In genomic region chr1:114755006-114755936, GRCh38 we compare ENCODE assay signal across 9 cellular contexts. TPM values are rescaled to one million over a fixed set of nuclear protein-coding genes. Genes with fewer than 3 reads are reported as not detected.
DNase-seq lines count a peak whose midpoint lies in the region; ATAC-seq, FAIRE-seq and TF ChIP-seq lines count a peak whose summit lies in the region.
"Had no signal": no experiment of that assay in that cellular context is flagged by ENCODE, and none has a peak within 500 bp of the region (broad histone marks: within the 10 kb centered on the region; RNA-seq: fewer than 3 reads in every experiment).

No MANE protein-coding gene starts in this region.

- peak overlapping the region; percentile 97 for H3K4me3 ChIP-seq in left ventricle myocardium inferior
- peak overlapping the region; percentile 79 to 99 (median 94) for H3K4me3 ChIP-seq in keratinocyte (ENCODE audit: control insufficient read depth in 2 of 3, extremely low read depth in 1 of 3, insufficient read depth in 2 of 3, low read depth in 1 of 3, low read length in 3 of 3)
- peak overlapping the region; percentile 97 for H3K4me3 ChIP-seq in upper lobe of right lung

- H3K36me3 Mint-ChIP-seq in activated CD4-positive, alpha-beta memory T cell treated with anti-CD3 and anti-CD28 coated beads for 36 hours: peaks cover 17% of the 10 kb centered on the region

- H3K27ac Mint-ChIP-seq in activated CD4-positive, alpha-beta memory T cell treated with anti-CD3 and anti-CD28 coated beads for 36 hours: peak overlapping the region; percentile 100

- peaks cover 82% of the 10 kb centered on the region for H3K4me1 ChIP-seq in left ventricle myocardium inferior
- H3K4me1 ChIP-seq in keratinocyte (ENCODE audit: control insufficient read depth, extremely low read depth, insufficient read depth, low read length): peaks cover 30% of the 10 kb centered on the region
- peaks cover 66% of the 10 kb centered on the region for H3K4me1 ChIP-seq in upper lobe of right lung

- no peak for TF ChIP-seq CTCF in left ventricle myocardium inferior (IDR thresholded peaks at IDR 0.05; ENCODE audit: borderline replicate concordance)
- TF ChIP-seq CTCF in keratinocyte (optimal IDR thresholded peaks at IDR 0.05 in 1 of 3, IDR thresholded peaks at IDR 0.05 in 1 of 3, conservative IDR thresholded peaks at IDR 0.05 in 1 of 3; ENCODE audit: extremely low read depth in 1 of 3, insufficient read depth in 2 of 3, low read length in 3 of 3): no peak
- TF ChIP-seq CTCF in upper lobe of right lung (IDR thresholded peaks at IDR 0.05): no peak

- CTCF ChIA-PET in activated CD4-positive, alpha-beta memory T cell treated with anti-CD3 and anti-CD28 coated beads for 36 hours (lab: Charles Lee): interaction anchor here (1.1 to 1.5 kb wide), 2 partner anchors 8 to 10 kb away, joined by 3 to 7 read pairs; no protein-coding TSS in a partner anchor

- H3K9ac ChIP-seq in keratinocyte (ENCODE audit: control insufficient read depth, extremely low read depth, insufficient read depth, low read length): peak overlapping the region; percentile 100

- H3K9me3 Mint-ChIP-seq in activated CD4-positive, alpha-beta memory T cell treated with anti-CD3 and anti-CD28 coated beads for 36 hours: no peaks in the 10 kb centered on the region

- DNase-seq in left ventricle myocardium inferior (no peak), Right ventricle myocardium inferior (ENCODE audit: missing footprints) (no peak), keratinocyte (ENCODE audit: low read depth, low spot score) (no peak), upper lobe of right lung (no peak), superior temporal gyrus (ENCODE audit: extremely low spot score) (no peak)
- no peak for DNase-seq in activated CD4-positive, alpha-beta memory T cell treated with anti-CD3 and anti-CD28 coated beads for 36 hours

- H3K4me3 Mint-ChIP-seq in activated CD4-positive, alpha-beta memory T cell treated with anti-CD3 and anti-CD28 coated beads for 36 hours: peak overlapping the region; percentile 98

- POLR2A ChIA-PET in activated CD4-positive, alpha-beta memory T cell treated with anti-CD3 and anti-CD28 coated beads for 36 hours (lab: Charles Lee): interaction anchor here (0.6 to 3.4 kb wide), 4 partner anchors 11 to 244 kb away, joined by 3 to 12 read pairs (median 4); partner anchors contain the start of gene NRAS

- no peaks in the 10 kb centered on the region for H3K27me3 Mint-ChIP-seq in activated CD4-positive, alpha-beta memory T cell treated with anti-CD3 and anti-CD28 coated beads for 36 hours

- peaks cover 74% of the 10 kb centered on the region for H3K79me2 ChIP-seq in keratinocyte (ENCODE audit: control insufficient read depth, insufficient read depth, low read length)

- peaks cover 4% of the 10 kb centered on the region for H3K9me1 ChIP-seq in keratinocyte (ENCODE audit: control insufficient read depth, extremely low read depth, insufficient read depth, low read length)

- peak overlapping the region; percentile 99 for H3K27ac ChIP-seq in left ventricle myocardium inferior (replicated peaks)
- H3K27ac ChIP-seq in keratinocyte (ENCODE audit: control insufficient read depth, insufficient read depth, low read length): peak overlapping the region; percentile 99
- H3K27ac ChIP-seq in upper lobe of right lung: no peak overlapping the region

- peak overlapping the region; percentile 92 for H3K4me2 ChIP-seq in keratinocyte (ENCODE audit: control insufficient read depth, extremely low read depth, insufficient read depth, low read depth, low read length)

- H3K27me3 ChIP-seq in left ventricle myocardium inferior (ENCODE audit: low read depth): no peaks in the 10 kb centered on the region
- no peaks in the 10 kb centered on the region for H3K27me3 ChIP-seq in keratinocyte (ENCODE audit: control insufficient read depth, extremely low read depth, insufficient read depth, low read length)
- H3K27me3 ChIP-seq in upper lobe of right lung: no peaks in the 10 kb centered on the region

- ATAC-seq in Right ventricle myocardium inferior: no peak
- ATAC-seq in upper lobe of right lung: no peak
- no peak for ATAC-seq in GM19467 (IDR thresholded peaks at IDR 0.05; ENCODE audit: unreplicated experiment)
- no peak for ATAC-seq in HG02610 (IDR thresholded peaks at IDR 0.05; ENCODE audit: unreplicated experiment)

- peaks cover 52% of the 10 kb centered on the region for H4K20me1 ChIP-seq in keratinocyte (ENCODE audit: control insufficient read depth, extremely low read depth, insufficient read depth, low read length)

- no peak overlapping the region for H2AFZ ChIP-seq in keratinocyte (ENCODE audit: control insufficient read depth, low read length)

- peaks cover 71% of the 10 kb centered on the region for H3K4me1 Mint-ChIP-seq in activated CD4-positive, alpha-beta memory T cell treated with anti-CD3 and anti-CD28 coated beads for 36 hours (ENCODE audit: low read depth)

- dilution Hi-C loops in keratinocyte (cut with MboI; ENCODE audit: extremely low pct_ligation_motif_present, low sequenced_read_pairs): no loop called here

- H3K9me3 ChIP-seq in left ventricle myocardium inferior (replicated peaks): no peaks in the 10 kb centered on the region
- H3K9me3 ChIP-seq in keratinocyte (ENCODE audit: control insufficient read depth, low read depth, low read length): no peaks in the 10 kb centered on the region
- no peaks in the 10 kb centered on the region for H3K9me3 ChIP-seq in upper lobe of right lung

- intact Hi-C loops in left ventricle myocardium inferior (cut with micrococcal nuclease): loop anchor here (5.0 kb wide), 1 partner anchor 38 kb away; the partner anchor contains the start of gene NRAS
- intact Hi-C loops in Right ventricle myocardium inferior (cut with DNase I): loop anchor here (5.0 kb wide), 1 partner anchor 38 kb away; the partner anchor contains the start of gene NRAS
- intact Hi-C loops in activated CD4-positive, alpha-beta memory T cell treated with anti-CD3 and anti-CD28 coated beads for 36 hours (cut with micrococcal nuclease): loop anchor here (5.0 to 10.0 kb wide), 5 partner anchors 413 to 1798 kb away; partner anchors contain the start of genes MAGI3, PTPN22 and SLC16A1
- intact Hi-C loops in upper lobe of right lung (cut with DNase I): no loop called here

- H3K36me3 ChIP-seq in left ventricle myocardium inferior: no peaks in the 10 kb centered on the region
- peaks cover 0 to 12% of the 10 kb centered on the region in 2 experiments for H3K36me3 ChIP-seq in keratinocyte (ENCODE audit: control insufficient read depth in 2 of 2, extremely low read depth in 1 of 2, insufficient read depth in 2 of 2, low read length in 2 of 2)
- H3K36me3 ChIP-seq in upper lobe of right lung: peaks cover 1% of the 10 kb centered on the region

- no peak for FAIRE-seq in keratinocyte (lab: Jason Lieb, UNC)

RNA-seq across cellular contexts. Expression of gene CSDE1, which starts 2.5 kb away (rescaled TPM):
- total RNA-seq in left ventricle myocardium inferior (910 TPM), Right ventricle myocardium inferior (873 TPM), upper lobe of right lung (551 TPM)
- total RNA-seq in activated CD4-positive, alpha-beta memory T cell treated with anti-CD3 and anti-CD28 coated beads for 36 hours: 100 to 1,000 TPM; 452 to 464 TPM
- 190 to 268 TPM (median 249 TPM) in 3 replicates for polyA plus RNA-seq in keratinocyte
- 315 TPM for polyA plus RNA-seq in keratinocyte (2011; ENCODE audit: low read depth)
- polyA plus RNA-seq in keratinocyte (2011; cell fraction: cytosol; rRNA removed): 212 and 299 TPM in 2 replicates
- polyA plus RNA-seq in keratinocyte (2011; cell fraction: nucleus; rRNA removed): 156 and 198 TPM in 2 replicates
- polyA plus RNA-seq in keratinocyte (2012; ENCODE audit: low replicate concordance): 260 and 325 TPM in 2 replicates
- polyA minus RNA-seq in keratinocyte: 123 to 484 TPM (median 383 TPM) in 3 replicates
- polyA minus RNA-seq in keratinocyte (2011; cell fraction: cytosol; rRNA and poly(A)+ RNA removed): 439 TPM
- polyA minus RNA-seq in keratinocyte (2011; cell fraction: nucleus; rRNA and poly(A)+ RNA removed): 105 and 185 TPM in 2 replicates

RNA-seq across cellular contexts. Expression of gene SIKE1, which starts 25.2 kb away (rescaled TPM):
- total RNA-seq in left ventricle myocardium inferior (26.0 TPM), Right ventricle myocardium inferior (34.2 TPM), upper lobe of right lung (31.2 TPM)
- 10 to 100 TPM; 60.4 to 66.7 TPM for total RNA-seq in activated CD4-positive, alpha-beta memory T cell treated with anti-CD3 and anti-CD28 coated beads for 36 hours
- 28.8 to 40.3 TPM (median 32.8 TPM) in 3 replicates for polyA plus RNA-seq in keratinocyte
- 24.4 TPM for polyA plus RNA-seq in keratinocyte (2011; ENCODE audit: low read depth)
- polyA plus RNA-seq in keratinocyte (2011; cell fraction: cytosol; rRNA removed): 29.1 and 38.3 TPM in 2 replicates
- polyA plus RNA-seq in keratinocyte (2011; cell fraction: nucleus; rRNA removed): 18.9 and 24.8 TPM in 2 replicates
- 38.5 and 45.9 TPM in 2 replicates for polyA plus RNA-seq in keratinocyte (2012; ENCODE audit: low replicate concordance)
- polyA minus RNA-seq in keratinocyte: 7.2 to 46.4 TPM (median 26.6 TPM) in 3 replicates
- polyA minus RNA-seq in keratinocyte (2011; cell fraction: cytosol; rRNA and poly(A)+ RNA removed): 52.2 TPM
- polyA minus RNA-seq in keratinocyte (2011; cell fraction: nucleus; rRNA and poly(A)+ RNA removed): 20.3 and 20.6 TPM in 2 replicates

RNA-seq across cellular contexts. Expression of gene NRAS, which starts 38.7 kb away (rescaled TPM):
- total RNA-seq in left ventricle myocardium inferior: 7.6 TPM
- 7.2 TPM for total RNA-seq in Right ventricle myocardium inferior
- 10 to 100 TPM; 51.7 to 52.1 TPM for total RNA-seq in activated CD4-positive, alpha-beta memory T cell treated with anti-CD3 and anti-CD28 coated beads for 36 hours
- polyA plus RNA-seq in keratinocyte: 24.5 to 49.5 TPM (median 42.1 TPM) in 3 replicates
- 8.8 TPM for polyA plus RNA-seq in keratinocyte (2011; ENCODE audit: low read depth)
- 21.8 and 43.9 TPM in 2 replicates for polyA plus RNA-seq in keratinocyte (2011; cell fraction: cytosol; rRNA removed)
- polyA plus RNA-seq in keratinocyte (2011; cell fraction: nucleus; rRNA removed): 14.3 and 18.5 TPM in 2 replicates
- 14.6 and 36.7 TPM in 2 replicates for polyA plus RNA-seq in keratinocyte (2012; ENCODE audit: low replicate concordance)
- 17.6 to 68.7 TPM (median 32.0 TPM) in 3 replicates for polyA minus RNA-seq in keratinocyte
- polyA minus RNA-seq in keratinocyte (2011; cell fraction: cytosol; rRNA and poly(A)+ RNA removed): 29.4 TPM
- polyA minus RNA-seq in keratinocyte (2011; cell fraction: nucleus; rRNA and poly(A)+ RNA removed): 11.4 and 22.3 TPM in 2 replicates
- total RNA-seq in upper lobe of right lung: 26.5 TPM

RNA-seq across cellular contexts. Expression of gene AMPD1, which starts 59.9 kb away (rescaled TPM):
- total RNA-seq in left ventricle myocardium inferior (not detected), Right ventricle myocardium inferior (not detected), upper lobe of right lung (not detected)
- total RNA-seq in activated CD4-positive, alpha-beta memory T cell treated with anti-CD3 and anti-CD28 coated beads for 36 hours: not detected
- polyA plus RNA-seq in keratinocyte: not detected in 3 replicates
- polyA plus RNA-seq in keratinocyte (2011; ENCODE audit: low read depth): not detected
- not detected in 2 replicates for polyA plus RNA-seq in keratinocyte (2011; cell fraction: cytosol; rRNA removed)
- polyA plus RNA-seq in keratinocyte (2011; cell fraction: nucleus; rRNA removed): not detected in 2 replicates
- not detected in 2 replicates for polyA plus RNA-seq in keratinocyte (2012; ENCODE audit: low replicate concordance)
- not detected in 3 replicates for polyA minus RNA-seq in keratinocyte
- polyA minus RNA-seq in keratinocyte (2011; cell fraction: cytosol; rRNA and poly(A)+ RNA removed): not detected
- 0.78 TPM in 1 of 2 replicates, not detected in the other for polyA minus RNA-seq in keratinocyte (2011; cell fraction: nucleus; rRNA and poly(A)+ RNA removed)
- total RNA-seq: RPMI7951 had no signal
